8 cellular contexts compared by ENCODE assay signal in the genomic region with DNA sequence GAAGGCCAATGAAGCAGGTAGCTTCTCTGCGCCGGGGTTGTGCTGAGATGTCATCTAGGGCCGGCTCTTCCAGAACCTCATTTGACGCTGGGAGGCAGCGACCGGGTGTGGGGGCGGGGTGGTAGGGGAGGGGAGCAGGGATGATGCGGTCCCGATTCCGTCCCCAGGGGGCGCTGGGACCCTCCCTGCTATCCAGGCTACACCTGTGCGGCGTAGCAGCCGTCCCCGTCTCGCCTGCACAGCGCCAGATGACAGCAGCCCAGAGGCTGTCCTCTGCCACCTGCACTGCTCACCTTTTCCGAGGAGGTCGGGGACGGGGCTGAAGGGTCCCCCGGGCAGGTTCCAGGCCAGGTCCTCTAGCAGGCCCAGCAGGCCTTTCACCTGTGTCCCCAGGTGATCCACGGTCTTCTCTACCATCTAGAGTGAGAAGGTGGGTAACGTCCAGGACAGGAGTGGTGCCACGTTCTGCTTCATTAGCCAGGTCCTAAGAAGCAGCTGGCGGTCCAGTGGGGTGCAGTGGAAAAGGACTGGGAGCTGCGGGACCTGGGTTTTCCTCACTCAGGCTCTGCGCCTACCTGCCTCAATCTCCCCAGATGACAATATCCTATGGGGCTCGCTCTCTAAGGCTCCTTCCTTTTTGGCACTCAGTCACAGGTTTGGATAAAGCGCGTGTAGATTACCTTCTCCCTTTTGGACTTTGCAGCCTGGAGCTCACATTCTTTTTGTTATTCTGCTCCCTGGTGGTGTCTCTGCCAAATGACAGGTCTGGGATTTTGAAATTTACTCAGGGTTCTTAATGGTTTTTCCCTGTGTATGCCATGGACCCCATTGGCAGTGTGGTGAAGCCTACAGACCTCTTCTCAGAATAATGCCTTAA. TPM values are rescaled to one million over a fixed set of nuclear protein-coding genes. Genes with fewer than 3 reads are reported as not detected.
DNase-seq lines count a peak whose midpoint lies in the region; ATAC-seq, FAIRE-seq and TF ChIP-seq lines count a peak whose summit lies in the region.

No MANE protein-coding gene starts in this region.

- dilution Hi-C loops in keratinocyte (cut with MboI; ENCODE audit: extremely low pct_ligation_motif_present, low sequenced_read_pairs): no loop called here

- DNase-seq in D721Med (ENCODE audit: insufficient read length, low spot score) (no peak), NCI-H82 treated with DMSO at 0.1 percent for 48 hours (lab: John Stamatoyannopoulos, UW; ENCODE audit: unreplicated experiment) (peak; percentile 38), body of pancreas (peak; percentile 40 to 63 (median 54)), keratinocyte (ENCODE audit: low read depth, low spot score) (no peak), superior temporal gyrus (ENCODE audit: extremely low spot score) (peak; percentile 89), mesenteric fat pad (ENCODE audit: low spot score) (no peak)

- H3K79me2 ChIP-seq in keratinocyte (ENCODE audit: control insufficient read depth, insufficient read depth, low read length): no peaks in the 10 kb centered on the region

- H3K27me3 ChIP-seq in body of pancreas (no peaks in the 10 kb centered on the region), keratinocyte (ENCODE audit: control insufficient read depth, extremely low read depth, insufficient read depth, low read length) (peaks cover 15% of the 10 kb centered on the region)

- peak overlapping the region; percentile 10 for H3K4me2 ChIP-seq in keratinocyte (ENCODE audit: control insufficient read depth, extremely low read depth, insufficient read depth, low read depth, low read length)

- H3K9ac ChIP-seq in keratinocyte (ENCODE audit: control insufficient read depth, extremely low read depth, insufficient read depth, low read length): no peak overlapping the region

- H3K27ac ChIP-seq in body of pancreas: no peak overlapping the region
- H3K27ac ChIP-seq in keratinocyte (ENCODE audit: control insufficient read depth, insufficient read depth, low read length): no peak overlapping the region

- intact Hi-C loops in body of pancreas (cut with DNase I): no loop called here

- H3K9me1 ChIP-seq in keratinocyte (ENCODE audit: control insufficient read depth, extremely low read depth, insufficient read depth, low read length): no peaks in the 10 kb centered on the region

- H3K36me3 ChIP-seq in body of pancreas (replicated peaks in 1 of 2; ENCODE audit: insufficient read depth in 1 of 2, low read depth in 2 of 2) (no peaks in the 10 kb centered on the region), keratinocyte (ENCODE audit: control insufficient read depth in 2 of 2, extremely low read depth in 1 of 2, insufficient read depth in 2 of 2, low read length in 2 of 2) (no peaks in the 10 kb centered on the region)

- no peak overlapping the region for H3K4me3 ChIP-seq in body of pancreas
- no peak overlapping the region for H3K4me3 ChIP-seq in keratinocyte (ENCODE audit: control insufficient read depth in 2 of 3, extremely low read depth in 1 of 3, insufficient read depth in 2 of 3, low read depth in 1 of 3, low read length in 3 of 3)

- TF ChIP-seq POLR2A in body of pancreas (IDR thresholded peaks at IDR 0.05): peak in 1 of 3 donors; percentile 15

- H3K9me3 ChIP-seq in body of pancreas: peaks cover 0 to 5% (median 0%) of the 10 kb centered on the region in 3 donors
- H3K9me3 ChIP-seq in keratinocyte (ENCODE audit: control insufficient read depth, low read depth, low read length): no peaks in the 10 kb centered on the region

- H2AFZ ChIP-seq in keratinocyte (ENCODE audit: control insufficient read depth, low read length): no peak overlapping the region

- peaks cover 12% of the 10 kb centered on the region for H3K4me1 ChIP-seq in body of pancreas
- H3K4me1 ChIP-seq in keratinocyte (ENCODE audit: control insufficient read depth, extremely low read depth, insufficient read depth, low read length): peaks cover 3% of the 10 kb centered on the region

- ATAC-seq in HG02938 (IDR thresholded peaks at IDR 0.05; ENCODE audit: unreplicated experiment) (peak; percentile 54), body of pancreas (peak; percentile 82), HG03139 (IDR thresholded peaks at IDR 0.05; ENCODE audit: unreplicated experiment) (no peak)

- FAIRE-seq in D721Med (lab: Jason Lieb, UNC) (peak; percentile 87), keratinocyte (lab: Jason Lieb, UNC) (peak; percentile 96)

- no peaks in the 10 kb centered on the region for H4K20me1 ChIP-seq in keratinocyte (ENCODE audit: control insufficient read depth, extremely low read depth, insufficient read depth, low read length)

- peak; percentile 52 for TF ChIP-seq CTCF in D721Med (IDR thresholded peaks at IDR 0.05; ENCODE audit: insufficient read depth, missing control alignments)
- peak; percentile 11 to 60 (median 37) for TF ChIP-seq CTCF in body of pancreas (IDR thresholded peaks at IDR 0.05)
- peak; percentile 46 to 52 (median 48) for TF ChIP-seq CTCF in keratinocyte (optimal IDR thresholded peaks at IDR 0.05 in 1 of 3, IDR thresholded peaks at IDR 0.05 in 1 of 3, conservative IDR thresholded peaks at IDR 0.05 in 1 of 3; ENCODE audit: extremely low read depth in 1 of 3, insufficient read depth in 2 of 3, low read length in 3 of 3)

- 0 to 2% methylated on average over 5 to 30 of the region's 30 CpGs for WGBS in body of pancreas, 2 donors

RNA-seq across cellular contexts. Expression of gene RAB6C, which starts 56.0 kb away (rescaled TPM):
- total RNA-seq in body of pancreas (under 1 TPM in 1 of 2 donors, not detected in 1; 0.52 TPM), mesenteric fat pad (not detected)
- 0.02 TPM in 1 of 3 replicates, not detected in the others for polyA plus RNA-seq in keratinocyte
- not detected for polyA plus RNA-seq in keratinocyte (2011; ENCODE audit: low read depth)
- 0.02 and 0.05 TPM in 2 replicates for polyA plus RNA-seq in keratinocyte (2011; cell fraction: cytosol; rRNA removed)
- 0.08 and 0.11 TPM in 2 replicates for polyA plus RNA-seq in keratinocyte (2011; cell fraction: nucleus; rRNA removed)
- polyA plus RNA-seq in keratinocyte (2012; ENCODE audit: low replicate concordance): 0.06 TPM in 1 of 2 replicates, not detected in the other
- polyA minus RNA-seq in keratinocyte: not detected in 3 replicates
- not detected for polyA minus RNA-seq in keratinocyte (2011; cell fraction: cytosol; rRNA and poly(A)+ RNA removed)
- not detected in 2 replicates for polyA minus RNA-seq in keratinocyte (2011; cell fraction: nucleus; rRNA and poly(A)+ RNA removed)

Comparison
In these comparisons a context has a peak if more than half of its experiments do, and no peak if none do; other contexts are left out.
1. DNase-seq: peak in NCI-H82 treated with DMSO at 0.1 percent for 48 hours (single experiment), body of pancreas (4 of 4) and superior temporal gyrus (single experiment); none in D721Med (single experiment), keratinocyte (single experiment) and mesenteric fat pad (single experiment).
2. Peak in every context shown above with its lines, with median percentiles within 50 percentile points of each other: CTCF ChIP-seq.